ENCODE assay signal across 21 cellular contexts in genomic region chr2:75497256-75497655, GRCh38.
"Had no signal": no experiment of that assay in that cellular context is flagged by ENCODE, and none has a peak within 500 bp of the region (broad histone marks: within the 10 kb centered on the region; RNA-seq: fewer than 3 reads in every experiment).

No MANE protein-coding gene starts in this region.

- DNase-seq: IMR-90; Karpas-422; KG1; MV-4-11; NCI-H1048; NCI-H1436; NCI-H187; NCI-H2029; NCI-H345; NCI-H446 treated with DMSO at 0.1 percent for 48 hours; NCI-H510A treated with DMSO at 0.1 percent for 48 hours; NCI-H526; NCI-H82; NK-92 treated with Interleukin-12 subunit alpha and Interleukin-12 subunit beta, amount 100 ng/mL, for 24 hours; PC-3; Right ventricle myocardium superior; SIG-M5; T-helper 1 cell; T-helper 17 cell had no signal

- H3K9me3 ChIP-seq: SJSA1 had no signal

- H3K4me1 Mint-ChIP-seq: T-helper 17 cell had no signal

- H3K27me3 ChIP-seq: SJSA1 had no signal

- H3K27ac Mint-ChIP-seq: T-helper 17 cell had no signal

- H3K4me3 ChIP-seq: SJSA1, SK-N-MC had no signal

- H3K4me3 Mint-ChIP-seq: T-helper 17 cell had no signal

- H3K27ac ChIP-seq: SJSA1, SK-N-MC had no signal
